10 cellular contexts compared by ENCODE assay signal in the genomic region with DNA sequence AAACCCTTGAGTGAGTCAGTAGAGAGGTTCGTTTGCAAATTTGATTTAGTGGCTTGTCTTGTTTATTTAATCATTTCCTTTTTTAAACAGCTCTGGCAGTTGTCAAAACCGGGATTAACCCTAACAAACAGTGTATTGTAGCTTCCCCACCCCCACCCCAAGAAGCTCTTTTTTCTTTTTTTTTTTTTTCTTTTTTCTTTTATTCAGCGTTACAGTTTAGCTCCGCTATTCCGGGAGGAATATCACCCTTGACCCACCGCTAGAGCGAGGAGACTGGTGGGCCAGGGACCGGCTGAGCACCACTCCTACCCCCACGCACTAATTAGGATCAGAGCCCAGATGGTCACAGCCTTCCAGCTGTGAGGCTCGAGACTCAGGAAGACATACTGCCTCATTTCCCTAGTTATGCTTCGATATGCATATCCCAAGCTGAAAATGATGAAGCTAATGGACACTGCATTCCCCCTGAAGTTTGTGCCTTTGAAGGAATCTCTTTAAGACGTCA. TPM values are rescaled to one million over a fixed set of nuclear protein-coding genes. Genes with fewer than 3 reads are reported as not detected.
DNase-seq lines count a peak whose midpoint lies in the region; ATAC-seq and TF ChIP-seq lines count a peak whose summit lies in the region.
"Had no signal": no experiment of that assay in that cellular context is flagged by ENCODE, and none has a peak within 500 bp of the region (broad histone marks: within the 10 kb centered on the region; RNA-seq: fewer than 3 reads in every experiment).

No MANE protein-coding gene starts in this region.

- POLR2A ChIA-PET in activated CD8-positive, alpha-beta T cell treated with anti-CD3 and anti-CD28 coated beads, Interleukin-2, amount 10 ng/mL, durations not matched to agents 7 days and 5 days (lab: Charles Lee), result no interaction called here
- POLR2A ChIA-PET in activated CD8-positive, alpha-beta T cell treated with anti-CD3 and anti-CD28 coated beads for 36 hours (lab: Charles Lee), result no interaction called here

- intact Hi-C loops in activated CD8-positive, alpha-beta T cell treated with anti-CD3 and anti-CD28 coated beads for 36 hours (cut with micrococcal nuclease), result no loop called here
- intact Hi-C loops in breast epithelium (cut with DNase I; ENCODE audit: low total_unique reads), result no loop called here

- H3K4me3 Mint-ChIP-seq in activated CD8-positive, alpha-beta T cell treated with anti-CD3 and anti-CD28 coated beads, Interleukin-2, amount 10 ng/mL, durations not matched to agents 7 days and 5 days, result peak overlapping the region; percentile 6
- H3K4me3 Mint-ChIP-seq in activated CD8-positive, alpha-beta T cell treated with anti-CD3 and anti-CD28 coated beads for 36 hours, result no peak overlapping the region
- H3K4me3 Mint-ChIP-seq in mesothelial cell of epicardium, result peak overlapping the region; percentile 82

- no peaks in the 10 kb centered on the region for H3K9me3 Mint-ChIP-seq in activated CD8-positive, alpha-beta T cell treated with anti-CD3 and anti-CD28 coated beads, Interleukin-2, amount 10 ng/mL, durations not matched to agents 7 days and 5 days (ENCODE audit: insufficient read depth)
- H3K9me3 Mint-ChIP-seq in activated CD8-positive, alpha-beta T cell treated with anti-CD3 and anti-CD28 coated beads for 36 hours, result no peaks in the 10 kb centered on the region
- no peaks in the 10 kb centered on the region for H3K9me3 Mint-ChIP-seq in mesothelial cell of epicardium

- TF ChIP-seq POLR2A in breast epithelium (IDR thresholded peaks at IDR 0.05) (no peak), tibial nerve (IDR thresholded peaks at IDR 0.05) (no peak)

- ATAC-seq in activated CD8-positive, alpha-beta T cell treated with anti-CD3 and anti-CD28 coated beads, Interleukin-2, amount 10 ng/mL, durations not matched to agents 7 days and 5 days, result no peak
- ATAC-seq in activated CD8-positive, alpha-beta T cell treated with anti-CD3 and anti-CD28 coated beads for 36 hours, result no peak
- ATAC-seq in GM18517 (IDR thresholded peaks at IDR 0.05; ENCODE audit: unreplicated experiment), result no peak

- WGBS in tibial nerve, 2 donors, result 9 to 18% methylated on average over 12 of the region's 12 CpGs

- H3K27ac Mint-ChIP-seq in activated CD8-positive, alpha-beta T cell treated with anti-CD3 and anti-CD28 coated beads, Interleukin-2, amount 10 ng/mL, durations not matched to agents 7 days and 5 days, result no peak overlapping the region
- H3K27ac Mint-ChIP-seq in activated CD8-positive, alpha-beta T cell treated with anti-CD3 and anti-CD28 coated beads for 36 hours, result no peak overlapping the region
- no peak overlapping the region for H3K27ac Mint-ChIP-seq in mesothelial cell of epicardium

- no peak for DNase-seq in activated CD8-positive, alpha-beta T cell treated with anti-CD3 and anti-CD28 coated beads, Interleukin-2, amount 10 ng/mL, durations not matched to agents 7 days and 5 days
- no peak for DNase-seq in activated CD8-positive, alpha-beta T cell treated with anti-CD3 and anti-CD28 coated beads for 36 hours
- DNase-seq in breast epithelium (ENCODE audit: low spot score in 2 of 2) (no peak), mesothelial cell of epicardium (ENCODE audit: low spot score in 2 of 2, unreplicated experiment in 2 of 2) (no peak), tibial nerve (ENCODE audit: low spot score in 2 of 2) (no peak), hypothalamus (lab: John Stamatoyannopoulos, UW) (no peak), amygdala (lab: John Stamatoyannopoulos, UW) (no peak)
- DNase-seq: effector memory CD4-positive, alpha-beta T cell had no signal

- H3K36me3 Mint-ChIP-seq in activated CD8-positive, alpha-beta T cell treated with anti-CD3 and anti-CD28 coated beads, Interleukin-2, amount 10 ng/mL, durations not matched to agents 7 days and 5 days (ENCODE audit: low read depth), result no peaks in the 10 kb centered on the region
- H3K36me3 Mint-ChIP-seq in activated CD8-positive, alpha-beta T cell treated with anti-CD3 and anti-CD28 coated beads for 36 hours (ENCODE audit: low read depth), result no peaks in the 10 kb centered on the region
- no peaks in the 10 kb centered on the region for H3K36me3 Mint-ChIP-seq in mesothelial cell of epicardium

- H3K4me1 ChIP-seq in breast epithelium (no peaks in the 10 kb centered on the region), tibial nerve (peaks cover 0 to 29% (median 2%) of the 10 kb centered on the region in 4 donors)

- H3K9me3 ChIP-seq in breast epithelium, result no peaks in the 10 kb centered on the region
- no peaks in the 10 kb centered on the region for H3K9me3 ChIP-seq in tibial nerve
- H3K9me3 ChIP-seq: neutrophil had no signal

- H3K27me3 Mint-ChIP-seq in activated CD8-positive, alpha-beta T cell treated with anti-CD3 and anti-CD28 coated beads, Interleukin-2, amount 10 ng/mL, durations not matched to agents 7 days and 5 days (ENCODE audit: low read depth), result peaks cover 50% of the 10 kb centered on the region
- peaks cover 48% of the 10 kb centered on the region for H3K27me3 Mint-ChIP-seq in activated CD8-positive, alpha-beta T cell treated with anti-CD3 and anti-CD28 coated beads for 36 hours
- peaks cover 89% of the 10 kb centered on the region for H3K27me3 Mint-ChIP-seq in mesothelial cell of epicardium (ENCODE audit: low read depth)

- CTCF ChIA-PET in activated CD8-positive, alpha-beta T cell treated with anti-CD3 and anti-CD28 coated beads, Interleukin-2, amount 10 ng/mL, durations not matched to agents 7 days and 5 days (lab: Charles Lee), result no interaction called here
- CTCF ChIA-PET in activated CD8-positive, alpha-beta T cell treated with anti-CD3 and anti-CD28 coated beads for 36 hours (lab: Charles Lee), result no interaction called here

- no peaks in the 10 kb centered on the region for H3K36me3 ChIP-seq in breast epithelium
- H3K36me3 ChIP-seq in tibial nerve, result no peaks in the 10 kb centered on the region
- H3K36me3 ChIP-seq: neutrophil had no signal

- TF ChIP-seq CTCF in activated CD8-positive, alpha-beta T cell treated with anti-CD3 and anti-CD28 coated beads for 36 hours (IDR thresholded peaks at IDR 0.05), result no peak
- no peak for TF ChIP-seq CTCF in breast epithelium (IDR thresholded peaks at IDR 0.05)
- no peak for TF ChIP-seq CTCF in mesothelial cell of epicardium (IDR thresholded peaks at IDR 0.05; ENCODE audit: unreplicated experiment)
- no peak for TF ChIP-seq CTCF in tibial nerve (IDR thresholded peaks at IDR 0.05)

- peaks cover 11% of the 10 kb centered on the region for H3K4me1 Mint-ChIP-seq in activated CD8-positive, alpha-beta T cell treated with anti-CD3 and anti-CD28 coated beads, Interleukin-2, amount 10 ng/mL, durations not matched to agents 7 days and 5 days (ENCODE audit: low read depth)
- H3K4me1 Mint-ChIP-seq in activated CD8-positive, alpha-beta T cell treated with anti-CD3 and anti-CD28 coated beads for 36 hours (ENCODE audit: low read depth), result peaks cover 9% of the 10 kb centered on the region
- H3K4me1 Mint-ChIP-seq in mesothelial cell of epicardium, result peaks cover 23% of the 10 kb centered on the region

- no peak overlapping the region for H3K27ac ChIP-seq in breast epithelium
- H3K27ac ChIP-seq in tibial nerve, result peak overlapping the region in 2 of 4 donors; percentile 20 to 50
- H3K27ac ChIP-seq: neutrophil had no signal

- no peak for TF ChIP-seq EP300 in tibial nerve (IDR thresholded peaks at IDR 0.05)

- H3K4me3 ChIP-seq in breast epithelium, result peak overlapping the region; percentile 60 to 78 (median 64)
- peak overlapping the region; percentile 34 to 65 (median 52) for H3K4me3 ChIP-seq in tibial nerve

- H3K27me3 ChIP-seq in breast epithelium (no peaks in the 10 kb centered on the region), tibial nerve (peaks cover 0 to 33% of the 10 kb centered on the region in 2 donors)

RNA-seq across cellular contexts. Expression of a gene that starts 2.0 kb away (rescaled TPM):
- total RNA-seq in activated CD8-positive, alpha-beta T cell treated with anti-CD3 and anti-CD28 coated beads, Interleukin-2, amount 10 ng/mL, durations not matched to agents 7 days and 5 days, result not detected
- total RNA-seq in activated CD8-positive, alpha-beta T cell treated with anti-CD3 and anti-CD28 coated beads for 36 hours, result under 1 TPM in 1 of 2 experiments, not detected in 1; 0.07 TPM
- total RNA-seq in breast epithelium (10 to 100 TPM; 12.1 to 41.1 (median 18.0) TPM), mesothelial cell of epicardium (12.6 to 13.9 TPM (median 13.6 TPM) in 3 replicates), tibial nerve (10 to 100 TPM; 10.0 to 23.8 (median 20.9) TPM)

Comparison
In these comparisons a context has a peak if more than half of its experiments do, and no peak if none do; other contexts are left out.
1. RNA of a gene that starts 2.0 kb away (total RNA-seq): 10.0 to 23.8 TPM in tibial nerve, 12.1 to 41.1 TPM in breast epithelium and 12.6 to 13.9 TPM in mesothelial cell of epicardium; 0.07 TPM in activated CD8-positive, alpha-beta T cell treated with anti-CD3 and anti-CD28 coated beads for 36 hours and not detected in activated CD8-positive, alpha-beta T cell treated with anti-CD3 and anti-CD28 coated beads, Interleukin-2, amount 10 ng/mL, durations not matched to agents 7 days and 5 days; every median in the first group is over 10 times any median in the second.